10 cellular contexts compared by ENCODE assay signal in the genomic region with DNA sequence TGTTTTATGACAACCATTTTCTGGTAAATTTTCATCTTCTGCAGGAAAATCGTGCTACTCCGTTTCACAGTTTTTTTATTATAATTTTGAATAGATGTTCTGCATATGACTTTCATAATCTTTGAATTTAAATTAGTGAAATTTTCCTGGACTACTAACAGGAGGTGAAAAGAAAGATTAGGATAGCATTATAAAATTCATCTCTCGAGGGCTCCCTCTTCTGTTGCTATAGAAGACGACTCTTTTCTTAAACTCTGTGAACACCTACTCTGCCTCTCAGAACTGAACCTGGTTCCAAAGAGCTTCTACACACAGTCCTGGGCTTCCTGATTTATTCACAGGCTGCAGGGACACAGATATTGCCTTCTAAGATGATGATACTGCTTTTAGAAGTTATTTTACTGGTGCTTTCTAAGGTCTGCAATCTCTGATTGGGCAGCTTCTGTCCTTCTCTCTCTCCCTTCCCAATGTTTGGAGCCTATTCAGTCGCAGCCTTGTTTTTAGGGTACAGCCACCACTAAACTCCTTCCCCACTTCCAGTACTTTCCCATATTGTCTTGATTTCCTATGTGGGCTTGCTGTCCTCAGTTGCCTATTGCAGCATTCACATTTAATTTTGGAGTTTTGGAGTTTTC. TPM values are rescaled to one million over a fixed set of nuclear protein-coding genes. Genes with fewer than 3 reads are reported as not detected.
DNase-seq lines count a peak whose midpoint lies in the region; ATAC-seq and TF ChIP-seq lines count a peak whose summit lies in the region.
"Had no signal": no experiment of that assay in that cellular context is flagged by ENCODE, and none has a peak within 500 bp of the region (broad histone marks: within the 10 kb centered on the region; RNA-seq: fewer than 3 reads in every experiment).

No MANE protein-coding gene starts in this region.

- H3K27ac ChIP-seq in endodermal cell (ENCODE audit: low read depth, low read length) (no peak overlapping the region), smooth muscle cell (ENCODE audit: low read depth) (no peak overlapping the region), prostate gland (no peak overlapping the region)

- no peaks in the 10 kb centered on the region for H3K9me3 Mint-ChIP-seq in activated CD4-positive, alpha-beta T cell treated with anti-CD3 and anti-CD28 coated beads for 36 hours (ENCODE audit: low read depth)
- H3K9me3 Mint-ChIP-seq in endodermal cell: peaks cover 5% of the 10 kb centered on the region

- H3K4me3 ChIP-seq in endodermal cell (ENCODE audit: low read length): no peak overlapping the region
- no peak overlapping the region for H3K4me3 ChIP-seq in smooth muscle cell
- H3K4me3 ChIP-seq in prostate gland: no peak overlapping the region

- H2AFZ ChIP-seq in smooth muscle cell (ENCODE audit: low read depth): no peak overlapping the region

- H3K27me3 Mint-ChIP-seq in activated CD4-positive, alpha-beta T cell treated with anti-CD3 and anti-CD28 coated beads for 36 hours: peaks cover 4% of the 10 kb centered on the region
- H3K27me3 Mint-ChIP-seq in endodermal cell (ENCODE audit: insufficient read depth): peaks cover 11% of the 10 kb centered on the region

- peak; percentile 67 for TF ChIP-seq CTCF in endodermal cell (conservative IDR thresholded peaks at IDR 0.05)
- TF ChIP-seq CTCF in smooth muscle cell (IDR thresholded peaks at IDR 0.05; ENCODE audit: borderline replicate concordance, insufficient read depth, poor library complexity, severe bottlenecking): peak; percentile 21
- peak in 1 of 4 experiments; percentile 26 for TF ChIP-seq CTCF in prostate gland (IDR thresholded peaks at IDR 0.05)

- ATAC-seq in activated CD4-positive, alpha-beta T cell treated with anti-CD3 and anti-CD28 coated beads for 36 hours: peak; percentile 36

- H3K36me3 ChIP-seq in endodermal cell (ENCODE audit: control insufficient read depth, insufficient read depth, low read length) (no peaks in the 10 kb centered on the region), smooth muscle cell (ENCODE audit: low read depth) (no peaks in the 10 kb centered on the region), prostate gland (no peaks in the 10 kb centered on the region)

- TF ChIP-seq POLR2A in prostate gland (IDR thresholded peaks at IDR 0.05): no peak

- no peaks in the 10 kb centered on the region for H3K36me3 Mint-ChIP-seq in activated CD4-positive, alpha-beta T cell treated with anti-CD3 and anti-CD28 coated beads for 36 hours (ENCODE audit: low read depth)
- no peaks in the 10 kb centered on the region for H3K36me3 Mint-ChIP-seq in endodermal cell (ENCODE audit: low read depth)

- 76 to 80% methylated on average over 1 to 5 of the region's 5 CpGs for WGBS in endodermal cell (ENCODE audit: insufficient coverage in 1 of 2, insufficient read length in 1 of 2), 2 experiments
- 73% methylated on average over 5 of the region's 5 CpGs for WGBS in smooth muscle cell (ENCODE audit: low lambda C conversion rate)
- 62% methylated on average over 5 of the region's 5 CpGs for WGBS in prostate gland

- CTCF ChIA-PET in activated CD4-positive, alpha-beta T cell treated with anti-CD3 and anti-CD28 coated beads for 36 hours (lab: Charles Lee): interaction anchor here (0.6 to 0.7 kb wide), 2 partner anchors 15 to 309 kb away, joined by 3 to 4 read pairs; no protein-coding TSS in a partner anchor

- H3K9me3 ChIP-seq in endodermal cell (ENCODE audit: control insufficient read depth, low read length): peaks cover 4% of the 10 kb centered on the region
- no peaks in the 10 kb centered on the region for H3K9me3 ChIP-seq in smooth muscle cell (replicated peaks; ENCODE audit: low read depth)
- H3K9me3 ChIP-seq in prostate gland: no peaks in the 10 kb centered on the region

- no peak overlapping the region for H3K4me2 ChIP-seq in smooth muscle cell

- H3K4me1 ChIP-seq in endodermal cell (ENCODE audit: control insufficient read depth, insufficient read depth, low read length): no peaks in the 10 kb centered on the region
- no peaks in the 10 kb centered on the region for H3K4me1 ChIP-seq in smooth muscle cell (ENCODE audit: low read depth)
- H3K4me1 ChIP-seq in prostate gland (replicated peaks): no peaks in the 10 kb centered on the region

- DNase-seq in activated CD4-positive, alpha-beta T cell treated with anti-CD3 and anti-CD28 coated beads for 36 hours: no peak
- DNase-seq in activated CD4-positive, alpha-beta T cell treated with anti-CD3 and anti-CD28 coated beads for 48 hours: no peak
- peak; percentile 38 for DNase-seq in NAMALWA (ENCODE audit: low spot score)
- no peak for DNase-seq in endodermal cell
- DNase-seq in smooth muscle cell (lab: John Stamatoyannopoulos, UW; ENCODE audit: unreplicated experiment): no peak
- DNase-seq in prostate gland (ENCODE audit: low spot score): no peak
- no peak for DNase-seq in NCI-H2081 (lab: John Stamatoyannopoulos, UW)
- no peak for DNase-seq in DMS79 treated with DMSO at 0.1 percent for 48 hours (lab: John Stamatoyannopoulos, UW)
- DNase-seq: NCI-H1048 had no signal

- H4K20me1 ChIP-seq in smooth muscle cell (ENCODE audit: low read depth): no peaks in the 10 kb centered on the region

- no peak overlapping the region for H3K4me3 Mint-ChIP-seq in activated CD4-positive, alpha-beta T cell treated with anti-CD3 and anti-CD28 coated beads for 36 hours
- H3K4me3 Mint-ChIP-seq in endodermal cell: no peak overlapping the region

- H3K4me1 Mint-ChIP-seq in activated CD4-positive, alpha-beta T cell treated with anti-CD3 and anti-CD28 coated beads for 36 hours: peaks cover 6% of the 10 kb centered on the region
- no peaks in the 10 kb centered on the region for H3K4me1 Mint-ChIP-seq in endodermal cell

- no peak overlapping the region for H3K27ac Mint-ChIP-seq in activated CD4-positive, alpha-beta T cell treated with anti-CD3 and anti-CD28 coated beads for 36 hours
- no peak overlapping the region for H3K27ac Mint-ChIP-seq in endodermal cell

- H3K27me3 ChIP-seq in endodermal cell (ENCODE audit: control insufficient read depth, insufficient read depth, low read length, poor library complexity, severe bottlenecking): peaks cover 33% of the 10 kb centered on the region
- no peaks in the 10 kb centered on the region for H3K27me3 ChIP-seq in smooth muscle cell (ENCODE audit: low read depth)
- no peaks in the 10 kb centered on the region for H3K27me3 ChIP-seq in prostate gland (replicated peaks; ENCODE audit: insufficient read depth)

- H3K9ac ChIP-seq in endodermal cell (ENCODE audit: extremely low read depth, low read length, poor library complexity, severe bottlenecking) (no peak overlapping the region), smooth muscle cell (ENCODE audit: low read depth) (no peak overlapping the region)

- intact Hi-C loops in activated CD4-positive, alpha-beta T cell treated with anti-CD3 and anti-CD28 coated beads for 36 hours (cut with DNase I, micrococcal nuclease): no loop called here
- intact Hi-C loops in prostate gland (cut with DNase I): no loop called here

- no peaks in the 10 kb centered on the region for H3K79me2 ChIP-seq in smooth muscle cell (ENCODE audit: low read depth)

- POLR2A ChIA-PET in activated CD4-positive, alpha-beta T cell treated with anti-CD3 and anti-CD28 coated beads for 36 hours (lab: Charles Lee): no interaction called here

- no peaks in the 10 kb centered on the region for H3F3A ChIP-seq in smooth muscle cell (ENCODE audit: low read depth)

RNA-seq across cellular contexts. Expression of a gene that starts 10.1 kb away (rescaled TPM):
- 10 to 100 TPM; 22.0 to 29.3 TPM for total RNA-seq in activated CD4-positive, alpha-beta T cell treated with anti-CD3 and anti-CD28 coated beads for 36 hours
- 10 to 100 TPM in 1 of 2 donors, 1 to 10 TPM in 1; 8.7 to 10.8 TPM for total RNA-seq in endodermal cell
- 39.1 TPM for polyA plus RNA-seq in endodermal cell (2013, experiment 1 of 2)
- 38.3 TPM for polyA plus RNA-seq in endodermal cell (2013, experiment 2 of 2)
- 18.6 and 19.6 TPM in 2 replicates for total RNA-seq in smooth muscle cell
- polyA plus RNA-seq in smooth muscle cell: 33.8 and 35.2 TPM in 2 replicates
- 10 to 100 TPM; 34.9 to 39.0 TPM for total RNA-seq in prostate gland

RNA-seq across cellular contexts. Expression of a gene that starts 26.5 kb away (rescaled TPM):
- total RNA-seq in activated CD4-positive, alpha-beta T cell treated with anti-CD3 and anti-CD28 coated beads for 36 hours: 100 to 1,000 TPM; 608 to 661 TPM
- 100 to 1,000 TPM; 236 to 425 TPM for total RNA-seq in endodermal cell
- polyA plus RNA-seq in endodermal cell (2013, experiment 1 of 2): 613 TPM
- 626 TPM for polyA plus RNA-seq in endodermal cell (2013, experiment 2 of 2)
- total RNA-seq in smooth muscle cell: 22.6 and 27.4 TPM in 2 replicates
- 50.1 and 54.9 TPM in 2 replicates for polyA plus RNA-seq in smooth muscle cell
- total RNA-seq in prostate gland: 10 to 100 TPM; 32.2 to 38.0 TPM

RNA-seq across cellular contexts. Expression of a gene that starts 38.2 kb away (rescaled TPM):
- total RNA-seq in activated CD4-positive, alpha-beta T cell treated with anti-CD3 and anti-CD28 coated beads for 36 hours: not detected
- total RNA-seq in endodermal cell (not detected), smooth muscle cell (3.1 and 5.2 TPM in 2 replicates), prostate gland (10 to 100 TPM in 1 of 2 donors, under 1 TPM in 1; 0.14 to 15.1 TPM)
- polyA plus RNA-seq in endodermal cell (2013, experiment 1 of 2): 6.9 TPM
- 6.2 TPM for polyA plus RNA-seq in endodermal cell (2013, experiment 2 of 2)
- polyA plus RNA-seq in smooth muscle cell: 8.9 and 18.5 TPM in 2 replicates
- total RNA-seq: lung microvascular endothelial cell had no signal
